Comparison of ENCODE assay signal across 1 cellular context in genomic region chr16:15708096-15708495, GRCh38.
TF ChIP-seq lines count a peak whose summit lies in the region.

No MANE protein-coding gene starts in this region.

TF ChIP-seq in K562, 482 proteins besides CTCF, POLR2A, EP300 and RAD21 (continued from another document):
- TF ChIP-seq PBX2 (CRISPR knock-in tag; IDR thresholded peaks at IDR 0.05; ENCODE audit: low read depth), result no peak
- TF ChIP-seq PBX2 (tag; conservative IDR thresholded peaks at IDR 0.05; ENCODE audit: low read depth), result no peak; the same call in 1 of the 2 replicates
- TF ChIP-seq ZNF274 (IDR thresholded peaks at IDR 0.05; ENCODE audit: borderline replicate concordance, low read depth, low read length), result no peak
- TF ChIP-seq ZNF740 (CRISPR knock-in tag; IDR thresholded peaks at IDR 0.05), result no peak
- TF ChIP-seq ZNF740 (tag; IDR thresholded peaks at IDR 0.05), result no peak
- TF ChIP-seq RBBP5 (IDR thresholded peaks at IDR 0.05; ENCODE audit: borderline replicate concordance, insufficient read depth, low read length, poor library complexity, severe bottlenecking), result no peak
- TF ChIP-seq, protein P1, sequence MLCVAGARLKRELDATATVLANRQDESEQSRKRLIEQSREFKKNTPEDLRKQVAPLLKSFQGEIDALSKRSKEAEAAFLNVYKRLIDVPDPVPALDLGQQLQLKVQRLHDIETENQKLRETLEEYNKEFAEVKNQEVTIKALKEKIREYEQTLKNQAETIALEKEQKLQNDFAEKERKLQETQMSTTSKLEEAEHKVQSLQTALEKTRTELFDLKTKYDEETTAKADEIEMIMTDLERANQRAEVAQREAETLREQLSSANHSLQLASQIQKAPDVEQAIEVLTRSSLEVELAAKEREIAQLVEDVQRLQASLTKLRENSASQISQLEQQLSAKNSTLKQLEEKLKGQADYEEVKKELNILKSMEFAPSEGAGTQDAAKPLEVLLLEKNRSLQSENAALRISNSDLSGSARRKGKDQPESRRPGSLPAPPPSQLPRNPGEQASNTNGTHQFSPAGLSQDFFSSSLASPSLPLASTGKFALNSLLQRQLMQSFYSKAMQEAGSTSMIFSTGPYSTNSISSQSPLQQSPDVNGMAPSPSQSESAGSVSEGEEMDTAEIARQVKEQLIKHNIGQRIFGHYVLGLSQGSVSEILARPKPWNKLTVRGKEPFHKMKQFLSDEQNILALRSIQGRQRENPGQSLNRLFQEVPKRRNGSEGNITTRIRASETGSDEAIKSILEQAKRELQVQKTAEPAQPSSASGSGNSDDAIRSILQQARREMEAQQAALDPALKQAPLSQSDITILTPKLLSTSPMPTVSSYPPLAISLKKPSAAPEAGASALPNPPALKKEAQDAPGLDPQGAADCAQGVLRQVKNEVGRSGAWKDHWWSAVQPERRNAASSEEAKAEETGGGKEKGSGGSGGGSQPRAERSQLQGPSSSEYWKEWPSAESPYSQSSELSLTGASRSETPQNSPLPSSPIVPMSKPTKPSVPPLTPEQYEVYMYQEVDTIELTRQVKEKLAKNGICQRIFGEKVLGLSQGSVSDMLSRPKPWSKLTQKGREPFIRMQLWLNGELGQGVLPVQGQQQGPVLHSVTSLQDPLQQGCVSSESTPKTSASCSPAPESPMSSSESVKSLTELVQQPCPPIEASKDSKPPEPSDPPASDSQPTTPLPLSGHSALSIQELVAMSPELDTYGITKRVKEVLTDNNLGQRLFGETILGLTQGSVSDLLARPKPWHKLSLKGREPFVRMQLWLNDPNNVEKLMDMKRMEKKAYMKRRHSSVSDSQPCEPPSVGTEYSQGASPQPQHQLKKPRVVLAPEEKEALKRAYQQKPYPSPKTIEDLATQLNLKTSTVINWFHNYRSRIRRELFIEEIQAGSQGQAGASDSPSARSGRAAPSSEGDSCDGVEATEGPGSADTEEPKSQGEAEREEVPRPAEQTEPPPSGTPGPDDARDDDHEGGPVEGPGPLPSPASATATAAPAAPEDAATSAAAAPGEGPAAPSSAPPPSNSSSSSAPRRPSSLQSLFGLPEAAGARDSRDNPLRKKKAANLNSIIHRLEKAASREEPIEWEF (CRISPR knock-in tag; IDR thresholded peaks at IDR 0.05), result no peak
